22 cellular contexts compared by ENCODE assay signal in genomic region chr3:135366816-135367215, GRCh38.
"Had no signal": no experiment of that assay in that cellular context is flagged by ENCODE, and none has a peak within 500 bp of the region (broad histone marks: within the 10 kb centered on the region; RNA-seq: fewer than 3 reads in every experiment).

No MANE protein-coding gene starts in this region.

- H3K4me3 ChIP-seq: colonic mucosa, gastroesophageal sphincter, heart left ventricle, hepatocyte, left lung, lower lobe of right lung, mucosa of descending colon had no signal

- ATAC-seq: effector memory CD8-positive, alpha-beta T cell; esophagus mucosa; foreskin keratinocyte; gastroesophageal sphincter; heart left ventricle; left cardiac atrium; left lung; left ventricle myocardium superior; lower lobe of right lung; mucosa of descending colon had no signal

- DNase-seq: colonic mucosa; cortex of kidney; effector CD8-positive, alpha-beta T cell; effector memory CD8-positive, alpha-beta T cell; endodermal cell; erythroblast; foreskin keratinocyte; heart left ventricle; hypothalamus; immature natural killer cell; islet precursor cell; kidney; kidney glomerular epithelial cell; left cardiac atrium; left lung; left ventricle myocardium superior; lower lobe of right lung; mesenchymal stem cell; mucosa of descending colon had no signal
